ENCODE assay signal across 9 cellular contexts in the genomic region with DNA sequence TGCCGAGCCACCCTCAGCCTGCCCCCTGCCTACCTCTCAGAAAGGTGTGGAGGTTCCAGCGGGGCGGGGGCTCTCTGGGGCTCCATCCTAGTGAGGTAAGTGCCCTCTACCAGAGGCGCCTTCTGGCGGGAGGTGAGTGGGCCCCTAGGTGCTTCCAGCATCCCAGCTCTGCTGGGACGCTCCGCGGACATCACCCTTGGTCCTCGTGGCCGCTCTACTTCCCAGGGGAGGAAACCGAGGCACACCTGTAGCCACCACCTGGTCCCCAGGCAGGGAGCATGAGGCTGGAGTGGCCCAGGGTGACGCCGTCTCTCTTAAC. TPM values are rescaled to one million over a fixed set of nuclear protein-coding genes. Genes with fewer than 3 reads are reported as not detected.
DNase-seq lines count a peak whose midpoint lies in the region; ATAC-seq lines count a peak whose summit lies in the region.
"Had no signal": no experiment of that assay in that cellular context is flagged by ENCODE, and none has a peak within 500 bp of the region (broad histone marks: within the 10 kb centered on the region; RNA-seq: fewer than 3 reads in every experiment).

No MANE protein-coding gene starts in this region.

- no peak for DNase-seq in activated CD4-positive, alpha-beta T cell treated with anti-CD3 and anti-CD28 coated beads for 36 hours
- DNase-seq in activated CD4-positive, alpha-beta T cell treated with anti-CD3 and anti-CD28 coated beads, Interleukin-2, amount 50 U/mL, for 1 hour, result no peak
- no peak for DNase-seq in effector memory CD4-positive, alpha-beta T cell
- DNase-seq in SW480 (ENCODE audit: low spot score), result no peak

- peak overlapping the region; percentile 75 for H3K4me3 Mint-ChIP-seq in activated CD4-positive, alpha-beta T cell treated with anti-CD3 and anti-CD28 coated beads for 36 hours
- H3K4me3 Mint-ChIP-seq in activated naive CD8-positive, alpha-beta T cell, result peak overlapping the region; percentile 78

- H3K27ac Mint-ChIP-seq in activated CD4-positive, alpha-beta T cell treated with anti-CD3 and anti-CD28 coated beads for 36 hours, result no peak overlapping the region
- H3K27ac Mint-ChIP-seq in activated naive CD8-positive, alpha-beta T cell, result peak overlapping the region; percentile 16

- H3K4me3 ChIP-seq in subcutaneous abdominal adipose tissue (ENCODE audit: low read depth in 1 of 5, low read length in 5 of 5), result peak overlapping the region in 3 of 5 donors; percentile 48 to 76 (median 73)
- H3K4me3 ChIP-seq in effector memory CD4-positive, alpha-beta T cell (ENCODE audit: insufficient read depth, low read depth, low read length, poor library complexity, severe bottlenecking), result no peak overlapping the region

- H3K27ac ChIP-seq in layer of hippocampus (ENCODE audit: low read depth, low read length) (peak overlapping the region; percentile 85), subcutaneous abdominal adipose tissue (ENCODE audit: low read depth, low read length) (peak overlapping the region; percentile 30)
- H3K27ac ChIP-seq in effector memory CD4-positive, alpha-beta T cell (ENCODE audit: insufficient read depth, low read length, poor library complexity, severe bottlenecking), result no peak overlapping the region

- CTCF ChIA-PET in activated CD4-positive, alpha-beta T cell treated with anti-CD3 and anti-CD28 coated beads for 36 hours (lab: Charles Lee), result interaction anchor here (1.1 kb wide), 1 partner anchor 38 kb away, joined by 4 read pairs; no protein-coding TSS in a partner anchor

- H3K27me3 Mint-ChIP-seq in activated CD4-positive, alpha-beta T cell treated with anti-CD3 and anti-CD28 coated beads for 36 hours, result no peaks in the 10 kb centered on the region
- no peaks in the 10 kb centered on the region for H3K27me3 Mint-ChIP-seq in activated naive CD8-positive, alpha-beta T cell

- H3K36me3 Mint-ChIP-seq in activated CD4-positive, alpha-beta T cell treated with anti-CD3 and anti-CD28 coated beads for 36 hours (ENCODE audit: low read depth), result peaks cover 5% of the 10 kb centered on the region
- H3K36me3 Mint-ChIP-seq in activated naive CD8-positive, alpha-beta T cell, result no peaks in the 10 kb centered on the region

- no peaks in the 10 kb centered on the region for H3K9me3 ChIP-seq in subcutaneous abdominal adipose tissue (ENCODE audit: control insufficient read depth in 5 of 5, low read length in 5 of 5)
- H3K9me3 ChIP-seq in effector memory CD4-positive, alpha-beta T cell (ENCODE audit: control insufficient read depth, low read length), result no peaks in the 10 kb centered on the region

- no peaks in the 10 kb centered on the region for H3K9me3 Mint-ChIP-seq in activated CD4-positive, alpha-beta T cell treated with anti-CD3 and anti-CD28 coated beads for 36 hours (ENCODE audit: low read depth)
- no peaks in the 10 kb centered on the region for H3K9me3 Mint-ChIP-seq in activated naive CD8-positive, alpha-beta T cell (ENCODE audit: low read depth)

- no peaks in the 10 kb centered on the region for H3K36me3 ChIP-seq in subcutaneous abdominal adipose tissue (ENCODE audit: control insufficient read depth in 5 of 5, insufficient read depth in 5 of 5, low read length in 5 of 5)
- H3K36me3 ChIP-seq in effector memory CD4-positive, alpha-beta T cell (ENCODE audit: control insufficient read depth, insufficient read depth, low read length), result no peaks in the 10 kb centered on the region

- peak overlapping the region in 3 of 5 donors; percentile 57 to 77 (median 71) for H3K9ac ChIP-seq in subcutaneous abdominal adipose tissue (ENCODE audit: low read length in 5 of 5)

- no peak for ATAC-seq in activated CD4-positive, alpha-beta T cell treated with anti-CD3 and anti-CD28 coated beads for 36 hours
- ATAC-seq in GM18861 (IDR thresholded peaks at IDR 0.05; ENCODE audit: unreplicated experiment), result no peak

- peaks cover 0 to 56% (median 51%) of the 10 kb centered on the region in 5 donors for H3K4me1 ChIP-seq in subcutaneous abdominal adipose tissue (ENCODE audit: control insufficient read depth in 5 of 5, insufficient read depth in 5 of 5, low read length in 5 of 5)
- H3K4me1 ChIP-seq in effector memory CD4-positive, alpha-beta T cell (ENCODE audit: control insufficient read depth, insufficient read depth, low read length, poor library complexity, severe bottlenecking), result peaks cover 17% of the 10 kb centered on the region

- H3K4me1 Mint-ChIP-seq in activated CD4-positive, alpha-beta T cell treated with anti-CD3 and anti-CD28 coated beads for 36 hours, result peaks cover 15% of the 10 kb centered on the region
- H3K4me1 Mint-ChIP-seq in activated naive CD8-positive, alpha-beta T cell (ENCODE audit: low read depth), result peaks cover 17% of the 10 kb centered on the region

- intact Hi-C loops in activated CD4-positive, alpha-beta T cell treated with anti-CD3 and anti-CD28 coated beads for 36 hours (cut with DNase I, micrococcal nuclease), result no loop called here

- POLR2A ChIA-PET in activated CD4-positive, alpha-beta T cell treated with anti-CD3 and anti-CD28 coated beads for 36 hours (lab: Charles Lee), result no interaction called here

- no peaks in the 10 kb centered on the region for H3K27me3 ChIP-seq in layer of hippocampus (ENCODE audit: control insufficient read depth, insufficient read depth, low read length)
- H3K27me3 ChIP-seq in subcutaneous abdominal adipose tissue (ENCODE audit: control insufficient read depth in 5 of 5, insufficient read depth in 4 of 5, low read length in 5 of 5), result no peaks in the 10 kb centered on the region
- H3K27me3 ChIP-seq in effector memory CD4-positive, alpha-beta T cell (replicated peaks; ENCODE audit: control insufficient read depth, insufficient read depth, low read length, poor library complexity, severe bottlenecking), result no peaks in the 10 kb centered on the region

RNA-seq across cellular contexts. Expression of a gene that starts 1.4 kb away (rescaled TPM):
- total RNA-seq in activated CD4-positive, alpha-beta T cell treated with anti-CD3 and anti-CD28 coated beads for 36 hours, result 10 to 100 TPM; 28.5 to 44.0 TPM

RNA-seq across cellular contexts. Expression of a gene that starts 6.2 kb away (rescaled TPM):
- 10 to 100 TPM; 43.6 to 55.9 TPM for total RNA-seq in activated CD4-positive, alpha-beta T cell treated with anti-CD3 and anti-CD28 coated beads for 36 hours

RNA-seq across cellular contexts. Expression of a gene that starts 6.9 kb away (rescaled TPM):
- total RNA-seq in activated CD4-positive, alpha-beta T cell treated with anti-CD3 and anti-CD28 coated beads for 36 hours, result 100 to 1,000 TPM; 116 to 127 TPM

RNA-seq across cellular contexts. Expression of a gene that starts 12.2 kb away (rescaled TPM):
- total RNA-seq in activated CD4-positive, alpha-beta T cell treated with anti-CD3 and anti-CD28 coated beads for 36 hours, result 1 to 10 TPM in 1 of 2 experiments, under 1 TPM in 1; 0.74 to 1.1 TPM
- total RNA-seq: RPMI7951 had no signal

RNA-seq across cellular contexts. Expression of a gene that starts 24.9 kb away (rescaled TPM):
- 100 to 1,000 TPM; 123 to 130 TPM for total RNA-seq in activated CD4-positive, alpha-beta T cell treated with anti-CD3 and anti-CD28 coated beads for 36 hours
